Comparison of ENCODE assay signal across 17 cellular contexts in genomic region chrX:7083021-7083420, GRCh38.
DNase-seq lines count a peak whose midpoint lies in the region; ATAC-seq, FAIRE-seq and TF ChIP-seq lines count a peak whose summit lies in the region.
"Had no signal": no experiment of that assay in that cellular context is flagged by ENCODE, and none has a peak within 500 bp of the region (broad histone marks: within the 10 kb centered on the region; RNA-seq: fewer than 3 reads in every experiment).

No MANE protein-coding gene starts in this region.

- peaks cover 50% of the 10 kb centered on the region for H3K4me1 Mint-ChIP-seq in CD8-positive, alpha-beta T cell (ENCODE audit: low read depth)
- H3K4me1 Mint-ChIP-seq in T-helper 17 cell (peaks cover 34% of the 10 kb centered on the region), naive B cell (peaks cover 47 to 70% (median 57%) of the 10 kb centered on the region in 3 donors)

- no peaks in the 10 kb centered on the region for H3K27me3 ChIP-seq in CD8-positive, alpha-beta T cell (ENCODE audit: insufficient read depth, low read length)
- no peaks in the 10 kb centered on the region for H3K27me3 ChIP-seq in body of pancreas
- H3K27me3 ChIP-seq: heart right ventricle had no signal

- peak overlapping the region; percentile 54 for H3K4me3 Mint-ChIP-seq in CD8-positive, alpha-beta T cell
- H3K4me3 Mint-ChIP-seq in T-helper 17 cell (peak overlapping the region; percentile 82), naive B cell (peak overlapping the region; percentile 37 to 91 (median 81))

- POLR2A ChIA-PET in CD8-positive, alpha-beta T cell (lab: Charles Lee) = no interaction called here

- ATAC-seq in CD8-positive, alpha-beta T cell = no peak
- ATAC-seq in T-helper 17 cell (no peak), naive B cell (ENCODE audit: low read depth in 2 of 2) (no peak), left colon (no peak), body of pancreas (no peak)
- ATAC-seq: HCT116, heart right ventricle, left cardiac atrium had no signal

- TF ChIP-seq CTCF in CD8-positive, alpha-beta T cell (IDR thresholded peaks at IDR 0.05) = no peak
- TF ChIP-seq CTCF in body of pancreas (IDR thresholded peaks at IDR 0.05) = no peak

- WGBS in body of pancreas, 2 donors = 89 to 100% methylated on average over 1 of the region's 1 CpG

- no peak overlapping the region for H3K4me3 ChIP-seq in CD8-positive, alpha-beta T cell (ENCODE audit: low read depth, low read length)
- no peak overlapping the region for H3K4me3 ChIP-seq in body of pancreas
- H3K4me3 ChIP-seq: smooth muscle cell had no signal

- no peaks in the 10 kb centered on the region for H3K36me3 Mint-ChIP-seq in CD8-positive, alpha-beta T cell
- H3K36me3 Mint-ChIP-seq in T-helper 17 cell (ENCODE audit: low read depth) = no peaks in the 10 kb centered on the region
- no peaks in the 10 kb centered on the region for H3K36me3 Mint-ChIP-seq in naive B cell

- peaks cover 37% of the 10 kb centered on the region for H3K4me1 ChIP-seq in CD8-positive, alpha-beta T cell (ENCODE audit: insufficient read depth, low read length)
- no peaks in the 10 kb centered on the region for H3K4me1 ChIP-seq in body of pancreas

- no peaks in the 10 kb centered on the region for H3K36me3 ChIP-seq in CD8-positive, alpha-beta T cell (ENCODE audit: insufficient read depth, low read length)
- H3K36me3 ChIP-seq in body of pancreas (replicated peaks in 1 of 2; ENCODE audit: insufficient read depth in 1 of 2, low read depth in 2 of 2) = no peaks in the 10 kb centered on the region

- H3K27ac ChIP-seq in CD8-positive, alpha-beta T cell (ENCODE audit: low read depth, low read length) = no peak overlapping the region
- no peak overlapping the region for H3K27ac ChIP-seq in body of pancreas

- no peak for TF ChIP-seq POLR2A in body of pancreas (IDR thresholded peaks at IDR 0.05)

- no peaks in the 10 kb centered on the region for H3K9me3 Mint-ChIP-seq in CD8-positive, alpha-beta T cell
- no peaks in the 10 kb centered on the region for H3K9me3 Mint-ChIP-seq in naive B cell

- H3K27ac Mint-ChIP-seq in CD8-positive, alpha-beta T cell = peak overlapping the region; percentile 77
- H3K27ac Mint-ChIP-seq in T-helper 17 cell (peak overlapping the region; percentile 83), naive B cell (peak overlapping the region; percentile 52 to 98 (median 96))

- no peak for DNase-seq in CD8-positive, alpha-beta T cell
- DNase-seq in GM18507 (ENCODE audit: extremely low spot score, insufficient read length, low read depth) = no peak
- no peak for DNase-seq in T-helper 17 cell
- DNase-seq in naive B cell = no peak
- no peak for DNase-seq in left colon
- no peak for DNase-seq in epidermal melanocyte (ENCODE audit: insufficient read length, low spot score)
- DNase-seq in activated gamma-delta T cell (lab: John Stamatoyannopoulos, UW) = no peak
- DNase-seq in body of pancreas = no peak
- DNase-seq: activated CD4-positive, CD25-positive, alpha-beta regulatory T cell; activated naive CD4-positive, alpha-beta T cell; erythroblast; heart right ventricle; left cardiac atrium; NCI-H2107; NK-92 treated with Interleukin-12 subunit alpha and Interleukin-12 subunit beta, amount 100 ng/mL, for 24 hours had no signal

- CTCF ChIA-PET in CD8-positive, alpha-beta T cell (lab: Charles Lee) = no interaction called here

- peak; percentile 49 for FAIRE-seq in GM18507 (lab: Jason Lieb, UNC)

- no peaks in the 10 kb centered on the region for H3K27me3 Mint-ChIP-seq in CD8-positive, alpha-beta T cell (ENCODE audit: low read depth)
- H3K27me3 Mint-ChIP-seq in T-helper 17 cell (no peaks in the 10 kb centered on the region), naive B cell (no peaks in the 10 kb centered on the region)

- no peaks in the 10 kb centered on the region for H3K9me3 ChIP-seq in CD8-positive, alpha-beta T cell (ENCODE audit: low read length)
- H3K9me3 ChIP-seq in T-helper 17 cell (ENCODE audit: control insufficient read depth, low read length, poor library complexity, severe bottlenecking) (no peaks in the 10 kb centered on the region), body of pancreas (no peaks in the 10 kb centered on the region)
- H3K9me3 ChIP-seq: heart right ventricle had no signal

- intact Hi-C loops in CD8-positive, alpha-beta T cell (cut with DNase I, micrococcal nuclease) = loop anchor here in 1 of 2 experiments (10.0 kb wide), 1 partner anchor 62 kb away; the partner anchor contains the start of genes PUDP and STS
- intact Hi-C loops in left colon (cut with DNase I, micrococcal nuclease) (no loop called here), body of pancreas (cut with DNase I) (no loop called here)
